Comparison of ENCODE assay signal across 11 cellular contexts in the genomic region with DNA sequence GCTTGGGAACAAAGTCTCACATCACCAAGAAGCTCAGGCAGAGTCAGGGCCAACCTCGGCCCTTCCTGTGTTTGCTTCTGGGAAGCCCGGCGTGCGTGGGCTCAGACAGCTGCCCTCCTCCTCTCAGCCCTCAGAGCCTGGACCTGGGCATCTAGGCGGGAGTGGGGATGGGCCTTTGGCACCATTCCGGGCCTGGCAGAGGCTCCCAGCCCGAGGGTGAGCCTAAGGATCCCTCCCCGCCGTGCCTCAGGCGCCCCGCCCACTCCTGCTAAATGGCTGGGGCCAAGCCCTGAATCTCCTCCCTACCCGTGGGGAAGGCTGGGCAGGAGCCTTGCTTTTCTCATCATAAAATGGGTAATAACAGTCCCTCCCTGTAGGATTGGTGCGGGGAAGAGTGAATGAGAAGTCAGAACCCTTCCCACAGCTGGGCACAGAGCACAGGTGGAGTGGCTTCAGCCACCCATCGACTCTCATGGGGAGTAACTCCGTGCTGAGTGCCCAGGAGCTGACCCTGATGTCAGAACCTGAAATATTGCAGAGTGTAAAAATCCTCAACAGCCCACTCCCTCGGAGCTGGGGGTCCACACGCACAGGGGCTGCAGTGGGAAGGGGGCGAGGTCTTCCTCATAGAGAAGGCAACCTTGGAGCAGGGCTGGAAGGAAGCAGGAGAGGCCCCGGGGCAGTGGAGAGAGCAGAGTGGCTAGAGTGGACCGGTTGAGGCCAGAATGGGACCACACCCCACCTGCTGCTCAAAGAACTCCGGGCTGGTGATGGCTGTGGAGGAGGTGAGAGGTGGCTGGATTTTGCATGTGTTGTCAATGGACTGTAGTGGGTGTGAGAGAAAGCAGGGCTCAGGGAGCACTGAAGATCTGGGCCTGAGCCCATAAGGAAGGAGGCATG. TPM values are rescaled to one million over a fixed set of nuclear protein-coding genes. Genes with fewer than 3 reads are reported as not detected.
DNase-seq lines count a peak whose midpoint lies in the region; ATAC-seq and TF ChIP-seq lines count a peak whose summit lies in the region.
"Had no signal": no experiment of that assay in that cellular context is flagged by ENCODE, and none has a peak within 500 bp of the region (broad histone marks: within the 10 kb centered on the region; RNA-seq: fewer than 3 reads in every experiment).

No MANE protein-coding gene starts in this region.

- H3K4me3 ChIP-seq in RWPE2 (ENCODE audit: severe bottlenecking) (no peak overlapping the region), esophagus squamous epithelium (no peak overlapping the region), prostate gland (no peak overlapping the region)
- H3K4me3 ChIP-seq: adrenal gland had no signal

- DNase-seq in LoVo (ENCODE audit: low spot score) (peak; percentile 77), RWPE2 (ENCODE audit: low spot score) (no peak), esophagus squamous epithelium (lab: John Stamatoyannopoulos, UW) (no peak), prostate gland (ENCODE audit: low spot score) (no peak), cortex of kidney (lab: John Stamatoyannopoulos, UW) (no peak), NAMALWA (ENCODE audit: low spot score) (no peak), T-helper 9 cell (no peak)
- DNase-seq: adrenal gland, HCEC 1CT, NCI-H1092, NCI-H446 treated with DMSO at 0.1 percent for 48 hours had no signal

- no peak for TF ChIP-seq CTCF in RWPE2 (IDR thresholded peaks at IDR 0.05; ENCODE audit: poor library complexity, severe bottlenecking)
- TF ChIP-seq CTCF in esophagus squamous epithelium (IDR thresholded peaks at IDR 0.05) = peak in 1 of 6 experiments; percentile 3
- TF ChIP-seq CTCF in prostate gland (IDR thresholded peaks at IDR 0.05) = no peak

- H3K36me3 ChIP-seq in RWPE2 (ENCODE audit: low read depth) (peaks cover 10% of the 10 kb centered on the region; the same call in 1 of the 2 replicates), esophagus squamous epithelium (peaks cover 0 to 15% (median 0%) of the 10 kb centered on the region in 3 donors), prostate gland (no peaks in the 10 kb centered on the region)
- H3K36me3 ChIP-seq: adrenal gland had no signal

- peaks cover 18% of the 10 kb centered on the region for H3K4me1 ChIP-seq in RWPE2 (ENCODE audit: insufficient read depth, poor library complexity, severe bottlenecking)
- H3K4me1 ChIP-seq in esophagus squamous epithelium = peaks cover 28 to 65% (median 39%) of the 10 kb centered on the region in 3 donors
- peaks cover 18% of the 10 kb centered on the region for H3K4me1 ChIP-seq in prostate gland (replicated peaks)

- TF ChIP-seq POLR2A in esophagus squamous epithelium (IDR thresholded peaks at IDR 0.05) (peak in 1 of 4 donors; percentile 1), prostate gland (IDR thresholded peaks at IDR 0.05) (peak; percentile 34)

- intact Hi-C loops in esophagus squamous epithelium (cut with DNase I) = no loop called here
- intact Hi-C loops in prostate gland (cut with DNase I) = no loop called here

- ATAC-seq in RWPE2 (ENCODE audit: low read depth) = peak; percentile 14; the same call in 2 of the 3 replicates

- WGBS in esophagus squamous epithelium, 2 donors = 62% methylated on average over 3 to 9 of the region's 21 CpGs
- 65% methylated on average over 20 of the region's 21 CpGs for WGBS in prostate gland

- H3K27me3 ChIP-seq in RWPE2 (ENCODE audit: insufficient read depth, poor library complexity, severe bottlenecking) (no peaks in the 10 kb centered on the region), esophagus squamous epithelium (peaks cover 0 to 19% (median 2%) of the 10 kb centered on the region in 4 donors), prostate gland (replicated peaks; ENCODE audit: insufficient read depth) (no peaks in the 10 kb centered on the region)

- H3K27ac ChIP-seq in RWPE2 (ENCODE audit: poor library complexity, severe bottlenecking) = peak overlapping the region; percentile 67
- H3K27ac ChIP-seq in esophagus squamous epithelium = peak overlapping the region in 3 of 4 donors; percentile 11 to 95 (median 88)
- peak overlapping the region; percentile 53 to 88 for H3K27ac ChIP-seq in prostate gland
- H3K27ac ChIP-seq: adrenal gland had no signal

- no peaks in the 10 kb centered on the region for H3K9me3 ChIP-seq in RWPE2 (ENCODE audit: severe bottlenecking)
- no peaks in the 10 kb centered on the region for H3K9me3 ChIP-seq in esophagus squamous epithelium
- no peaks in the 10 kb centered on the region for H3K9me3 ChIP-seq in prostate gland
- H3K9me3 ChIP-seq: adrenal gland had no signal

RNA-seq across cellular contexts. Expression of gene CDKN1C, which starts 18.8 kb away (rescaled TPM):
- total RNA-seq in esophagus squamous epithelium (10 to 100 TPM in 2 of 4 donors, 1 to 10 TPM in 2; 4.1 to 54.6 (median 20.8) TPM), prostate gland (10 to 100 TPM; 36.5 to 42.7 TPM)

RNA-seq across cellular contexts. Expression of gene PHLDA2, which starts 24.8 kb away (rescaled TPM):
- total RNA-seq in esophagus squamous epithelium (10 to 100 TPM; 10.2 to 39.2 (median 22.5) TPM), prostate gland (10 to 100 TPM; 12.4 to 20.4 TPM)
